1 cellular context compared by ENCODE assay signal in the genomic region with DNA sequence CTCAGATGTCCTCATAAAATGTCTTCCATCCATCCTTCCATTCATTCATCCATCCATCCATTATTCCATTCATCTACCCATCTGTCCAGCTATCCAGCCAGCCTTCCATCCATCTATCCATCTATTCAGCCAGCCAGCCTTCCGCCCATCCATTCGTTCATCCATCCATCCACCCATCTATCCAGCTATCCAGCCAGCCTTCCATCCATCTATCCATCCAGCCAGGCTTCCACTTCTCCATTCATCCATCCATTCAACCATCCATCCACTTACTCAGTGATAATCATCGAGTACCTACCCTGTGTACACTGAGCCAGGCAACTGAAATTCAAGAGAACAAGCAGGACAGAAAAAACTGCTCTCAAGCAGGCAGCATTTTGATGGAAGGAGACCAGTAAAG.
TF ChIP-seq lines count a peak whose summit lies in the region.

No MANE protein-coding gene starts in this region.

TF ChIP-seq in H1, 55 proteins besides CTCF, POLR2A, EP300 and RAD21:
- TF ChIP-seq KDM5A (IDR thresholded peaks at IDR 0.05; ENCODE audit: low read length) (no peak), EGR1 (IDR thresholded peaks at IDR 0.05; ENCODE audit: borderline replicate concordance, low read depth, low read length) (no peak), TAF1 (IDR thresholded peaks at IDR 0.05; ENCODE audit: low read depth, low read length) (no peak), CBX8 (IDR thresholded peaks at IDR 0.05; ENCODE audit: borderline replicate concordance, low read depth, low read length) (no peak), SRF (IDR thresholded peaks at IDR 0.05; ENCODE audit: low read depth, low read length) (no peak), TEAD4 (IDR thresholded peaks at IDR 0.05; ENCODE audit: low read depth, low read length) (no peak), KDM1A (IDR thresholded peaks at IDR 0.05; ENCODE audit: borderline replicate concordance, low read length) (no peak), RXRA (IDR thresholded peaks at IDR 0.05; ENCODE audit: insufficient read depth, low read depth, low read length) (no peak), CTBP2 (IDR thresholded peaks at IDR 0.05; ENCODE audit: borderline replicate concordance, insufficient read depth, insufficient read length, low read length) (no peak), JUND (IDR thresholded peaks at IDR 0.05; ENCODE audit: low read length) (no peak), TBP (IDR thresholded peaks at IDR 0.05; ENCODE audit: low read depth, low read length) (no peak), NANOG (IDR thresholded peaks at IDR 0.05; ENCODE audit: insufficient read depth, low read depth, low read length, poor library complexity, severe bottlenecking) (no peak), BACH1 (IDR thresholded peaks at IDR 0.05; ENCODE audit: low read length) (no peak), CREB1 (IDR thresholded peaks at IDR 0.05) (no peak), GTF2F1 (IDR thresholded peaks at IDR 0.05; ENCODE audit: borderline replicate concordance, low read depth, low read length) (no peak), SIRT6 (IDR thresholded peaks at IDR 0.05; ENCODE audit: low read length) (no peak)
- TF ChIP-seq, protein P1, sequence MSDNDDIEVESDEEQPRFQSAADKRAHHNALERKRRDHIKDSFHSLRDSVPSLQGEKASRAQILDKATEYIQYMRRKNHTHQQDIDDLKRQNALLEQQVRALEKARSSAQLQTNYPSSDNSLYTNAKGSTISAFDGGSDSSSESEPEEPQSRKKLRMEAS (IDR thresholded peaks at IDR 0.05), result no peak
